9 cellular contexts compared by ENCODE assay signal in the genomic region with DNA sequence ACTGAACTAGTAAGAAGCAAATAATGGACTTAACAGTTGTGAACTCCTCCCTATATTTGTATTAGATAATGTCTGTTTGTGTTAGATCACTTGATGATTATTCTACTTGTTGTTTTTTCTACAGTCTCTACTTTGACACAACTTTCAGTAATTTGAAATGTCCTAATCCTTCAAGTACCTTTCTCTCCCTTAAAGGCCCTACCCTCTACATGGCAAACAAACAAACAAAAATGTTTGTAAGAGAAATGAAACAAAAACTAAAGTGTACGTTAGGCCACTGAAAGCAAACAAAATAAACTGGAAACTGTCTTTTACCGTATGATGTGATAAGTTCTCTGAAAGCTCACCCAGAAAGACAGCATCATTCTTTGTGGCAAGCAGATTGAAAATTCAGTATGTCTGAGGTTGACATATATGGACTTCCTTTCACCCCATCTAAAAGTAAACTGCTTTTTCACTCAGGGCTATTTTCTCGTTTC.
DNase-seq lines count a peak whose midpoint lies in the region; ATAC-seq and TF ChIP-seq lines count a peak whose summit lies in the region.
"Had no signal": no experiment of that assay in that cellular context is flagged by ENCODE, and none has a peak within 500 bp of the region (broad histone marks: within the 10 kb centered on the region; RNA-seq: fewer than 3 reads in every experiment).

No MANE protein-coding gene starts in this region.

- peak overlapping the region; percentile 57 for H3K27ac Mint-ChIP-seq in activated CD8-positive, alpha-beta T cell treated with anti-CD3 and anti-CD28 coated beads for 36 hours

- intact Hi-C loops in activated CD8-positive, alpha-beta T cell treated with anti-CD3 and anti-CD28 coated beads for 36 hours (cut with micrococcal nuclease): no loop called here

- ATAC-seq in GM19438 (IDR thresholded peaks at IDR 0.05; ENCODE audit: low read depth, unreplicated experiment) (peak; percentile 68), HG03135 (IDR thresholded peaks at IDR 0.05; ENCODE audit: unreplicated experiment) (peak; percentile 69)
- ATAC-seq in activated CD8-positive, alpha-beta T cell treated with anti-CD3 and anti-CD28 coated beads for 36 hours: no peak
- ATAC-seq: body of pancreas had no signal

- peaks cover 16% of the 10 kb centered on the region for H3K4me1 ChIP-seq in ACC112 (ENCODE audit: control insufficient read depth, insufficient read depth, low read length, unreplicated experiment)
- H3K4me1 ChIP-seq: body of pancreas had no signal

- H3K4me3 ChIP-seq in ACC112 (ENCODE audit: low read depth, low read length): peak overlapping the region; percentile 25
- H3K4me3 ChIP-seq: body of pancreas had no signal

- no peaks in the 10 kb centered on the region for H3K27me3 ChIP-seq in ACC112 (ENCODE audit: insufficient read depth, low read length)
- H3K27me3 ChIP-seq: body of pancreas had no signal

- no peak for DNase-seq in activated CD8-positive, alpha-beta T cell treated with anti-CD3 and anti-CD28 coated beads for 36 hours
- DNase-seq in hypothalamus (lab: John Stamatoyannopoulos, UW) (no peak), NOMO-1 (lab: John Stamatoyannopoulos, UW; ENCODE audit: unreplicated experiment in 2 of 2) (no peak), GOT3 (lab: John Stamatoyannopoulos, UW) (no peak), globus pallidus (ENCODE audit: low spot score) (no peak)
- DNase-seq: body of pancreas had no signal

- H3K36me3 Mint-ChIP-seq in activated CD8-positive, alpha-beta T cell treated with anti-CD3 and anti-CD28 coated beads for 36 hours (ENCODE audit: low read depth): no peaks in the 10 kb centered on the region

- no peaks in the 10 kb centered on the region for H3K36me3 ChIP-seq in ACC112 (ENCODE audit: insufficient read depth, low read length)

- CTCF ChIA-PET in activated CD8-positive, alpha-beta T cell treated with anti-CD3 and anti-CD28 coated beads for 36 hours (lab: Charles Lee): no interaction called here

- H3K4me3 Mint-ChIP-seq in activated CD8-positive, alpha-beta T cell treated with anti-CD3 and anti-CD28 coated beads for 36 hours: peak overlapping the region; percentile 4

- POLR2A ChIA-PET in activated CD8-positive, alpha-beta T cell treated with anti-CD3 and anti-CD28 coated beads for 36 hours (lab: Charles Lee): no interaction called here

- peak overlapping the region; percentile 83 for H2AFZ ChIP-seq in ACC112 (ENCODE audit: low read length, unreplicated experiment)

- H3K9me3 Mint-ChIP-seq in activated CD8-positive, alpha-beta T cell treated with anti-CD3 and anti-CD28 coated beads for 36 hours: no peaks in the 10 kb centered on the region

- peak overlapping the region; percentile 1; the same call in 1 of the 2 replicates for H3K27ac ChIP-seq in ACC112 (ENCODE audit: low read depth, low read length)
- H3K27ac ChIP-seq: body of pancreas had no signal

- peaks cover 10% of the 10 kb centered on the region for H3K4me1 Mint-ChIP-seq in activated CD8-positive, alpha-beta T cell treated with anti-CD3 and anti-CD28 coated beads for 36 hours (ENCODE audit: low read depth)

- H3K79me2 ChIP-seq in ACC112 (ENCODE audit: control insufficient read depth, insufficient read depth, low read length, unreplicated experiment): no peaks in the 10 kb centered on the region

- TF ChIP-seq CTCF in activated CD8-positive, alpha-beta T cell treated with anti-CD3 and anti-CD28 coated beads for 36 hours (IDR thresholded peaks at IDR 0.05): no peak

- no peaks in the 10 kb centered on the region for H3K27me3 Mint-ChIP-seq in activated CD8-positive, alpha-beta T cell treated with anti-CD3 and anti-CD28 coated beads for 36 hours
